Comparison of ENCODE assay signal across 25 cellular contexts in genomic region chr14:29191092-29191491, GRCh38.
"Had no signal": no experiment of that assay in that cellular context is flagged by ENCODE, and none has a peak within 500 bp of the region (broad histone marks: within the 10 kb centered on the region; RNA-seq: fewer than 3 reads in every experiment).

No MANE protein-coding gene starts in this region.

- H3K27me3 ChIP-seq: colonic mucosa, dorsolateral prefrontal cortex, esophagus muscularis mucosa, esophagus squamous epithelium, foreskin keratinocyte, gastrocnemius medialis, gastroesophageal sphincter, heart left ventricle, heart right ventricle had no signal

- H3K4me3 Mint-ChIP-seq: dendritic cell treated with granulocyte-macrophage colony-stimulating factor and Interleukin-4, amounts not matched to agents 40 ng/mL and 50 ng/mL, for 4 days; effector memory CD8-positive, alpha-beta T cell; endodermal cell had no signal

- H3K4me3 ChIP-seq: colonic mucosa, coronary artery, dorsolateral prefrontal cortex, esophagus muscularis mucosa, esophagus squamous epithelium, gastrocnemius medialis, gastroesophageal sphincter, heart left ventricle, heart right ventricle had no signal

- H3K27ac ChIP-seq: colonic mucosa, coronary artery, dorsolateral prefrontal cortex, epithelial cell of prostate, esophagus muscularis mucosa, esophagus squamous epithelium, foreskin keratinocyte, gastrocnemius medialis, gastroesophageal sphincter, heart left ventricle, heart right ventricle had no signal

- DNase-seq: colonic mucosa; cortex of kidney; dermis blood vessel endothelial cell; dorsolateral prefrontal cortex; effector CD4-positive, alpha-beta T cell; effector CD8-positive, alpha-beta T cell; effector memory CD4-positive, alpha-beta T cell; effector memory CD8-positive, alpha-beta T cell; endodermal cell; erythroblast; esophagus squamous epithelium; foreskin fibroblast; foreskin keratinocyte; foreskin melanocyte; gastrocnemius medialis; glutamatergic neuron; head of caudate nucleus; heart left ventricle; heart right ventricle had no signal

- H3K4me1 ChIP-seq: colonic mucosa, esophagus muscularis mucosa, esophagus squamous epithelium, foreskin keratinocyte, gastrocnemius medialis, gastroesophageal sphincter, heart left ventricle, heart right ventricle had no signal

- H3K27ac Mint-ChIP-seq: dendritic cell treated with granulocyte-macrophage colony-stimulating factor and Interleukin-4, amounts not matched to agents 40 ng/mL and 50 ng/mL, for 4 days; effector memory CD8-positive, alpha-beta T cell; endodermal cell had no signal

- H3K36me3 ChIP-seq: colonic mucosa, esophagus muscularis mucosa, esophagus squamous epithelium, gastrocnemius medialis, gastroesophageal sphincter, heart left ventricle, heart right ventricle had no signal

- H3K9me3 ChIP-seq: colonic mucosa, esophagus muscularis mucosa, gastrocnemius medialis, gastroesophageal sphincter had no signal

- ATAC-seq: effector memory CD8-positive, alpha-beta T cell; esophagus mucosa; foreskin keratinocyte; gastrocnemius medialis; gastroesophageal sphincter; heart left ventricle; heart right ventricle had no signal

- H3K4me1 Mint-ChIP-seq: endodermal cell had no signal

- H3K27me3 Mint-ChIP-seq: dendritic cell treated with granulocyte-macrophage colony-stimulating factor and Interleukin-4, amounts not matched to agents 40 ng/mL and 50 ng/mL, for 4 days; effector memory CD8-positive, alpha-beta T cell had no signal
